In genomic region chr2:197904446-197904845, GRCh38 we compare ENCODE assay signal across 11 cellular contexts.
DNase-seq lines count a peak whose midpoint lies in the region; ATAC-seq and TF ChIP-seq lines count a peak whose summit lies in the region.
"Had no signal": no experiment of that assay in that cellular context is flagged by ENCODE, and none has a peak within 500 bp of the region (broad histone marks: within the 10 kb centered on the region; RNA-seq: fewer than 3 reads in every experiment).

No MANE protein-coding gene starts in this region.

- H3K9ac ChIP-seq in SK-N-MC (ENCODE audit: insufficient read length) (no peak overlapping the region), PC-3 (ENCODE audit: low read length) (no peak overlapping the region)

- no peak overlapping the region for H3K4me2 ChIP-seq in PC-3 (ENCODE audit: low read length)

- no peak overlapping the region for H3K27ac ChIP-seq in A673 (ENCODE audit: low read depth, low read length, poor library complexity, severe bottlenecking)
- H3K27ac ChIP-seq in SK-N-MC = peak overlapping the region; percentile 70; the same call in 1 of the 2 replicates
- no peak overlapping the region for H3K27ac ChIP-seq in PC-3 (ENCODE audit: low read length)
- H3K27ac ChIP-seq: heart left ventricle had no signal

- no peak overlapping the region for H3K27ac Mint-ChIP-seq in activated naive CD8-positive, alpha-beta T cell treated with anti-CD3 and anti-CD28 coated beads for 36 hours

- no peaks in the 10 kb centered on the region for H3K27me3 ChIP-seq in A673 (replicated peaks; ENCODE audit: insufficient read depth, low read depth, low read length, poor library complexity)
- no peaks in the 10 kb centered on the region for H3K27me3 ChIP-seq in PC-3 (ENCODE audit: low read length)

- H3K4me3 ChIP-seq in A673 (ENCODE audit: low read depth, low read length, poor library complexity, severe bottlenecking) = no peak overlapping the region
- H3K4me3 ChIP-seq in SK-N-MC = no peak overlapping the region
- no peak overlapping the region for H3K4me3 ChIP-seq in PC-3 (ENCODE audit: low read length)
- H3K4me3 ChIP-seq: heart left ventricle had no signal

- peaks cover 5% of the 10 kb centered on the region for H3K4me1 Mint-ChIP-seq in activated naive CD8-positive, alpha-beta T cell treated with anti-CD3 and anti-CD28 coated beads for 36 hours

- H3K9me2 ChIP-seq in PC-3 (replicated peaks; ENCODE audit: low read length) = no peaks in the 10 kb centered on the region

- no peaks in the 10 kb centered on the region for H3K9me3 ChIP-seq in A673 (ENCODE audit: low read depth, low read length, poor library complexity, severe bottlenecking)
- H3K9me3 ChIP-seq in SK-N-MC (ENCODE audit: low read depth, low read length) = no peaks in the 10 kb centered on the region
- no peaks in the 10 kb centered on the region for H3K9me3 ChIP-seq in PC-3 (ENCODE audit: low read length)
- H3K9me3 ChIP-seq: heart left ventricle had no signal

- H3K36me3 Mint-ChIP-seq in activated naive CD8-positive, alpha-beta T cell treated with anti-CD3 and anti-CD28 coated beads for 36 hours = peaks cover 5% of the 10 kb centered on the region

- H2AFZ ChIP-seq in PC-3 (ENCODE audit: low read length) = no peak overlapping the region

- no peaks in the 10 kb centered on the region for H3F3A ChIP-seq in PC-3 (ENCODE audit: low read length, unreplicated experiment)

- POLR2A ChIA-PET in A673 (lab: Charles Lee; ENCODE audit: low non-redundant PET) = no interaction called here
- POLR2A ChIA-PET in PC-3 (lab: Charles Lee; ENCODE audit: unreplicated experiment) = no interaction called here

- H3K79me2 ChIP-seq in PC-3 (ENCODE audit: low read length) = no peaks in the 10 kb centered on the region

- peaks cover 8% of the 10 kb centered on the region for H3K9me3 Mint-ChIP-seq in activated naive CD8-positive, alpha-beta T cell treated with anti-CD3 and anti-CD28 coated beads for 36 hours

- H3K4me3 Mint-ChIP-seq in activated naive CD8-positive, alpha-beta T cell treated with anti-CD3 and anti-CD28 coated beads for 36 hours = no peak overlapping the region

- no peaks in the 10 kb centered on the region for H4K20me1 ChIP-seq in PC-3 (ENCODE audit: low read length)

- H3K4me1 ChIP-seq in A673 (ENCODE audit: insufficient read depth, low read length, poor library complexity, severe bottlenecking) (no peaks in the 10 kb centered on the region), PC-3 (ENCODE audit: insufficient read depth, low read length) (no peaks in the 10 kb centered on the region)

- TF ChIP-seq CTCF in A673 (conservative IDR thresholded peaks at IDR 0.05; ENCODE audit: low read depth, low read length) (no peak), PC-3 (conservative IDR thresholded peaks at IDR 0.05; ENCODE audit: low read depth, low read length) (no peak), GM13976 (IDR thresholded peaks at IDR 0.05; ENCODE audit: borderline replicate concordance, control extremely low read depth, extremely low read depth, insufficient read depth, missing control alignments) (no peak)

- intact Hi-C loops in A673 (cut with micrococcal nuclease; ENCODE audit: unreplicated experiment) (no loop called here), PC-3 (cut with micrococcal nuclease) (no loop called here)

- CTCF ChIA-PET in A673 (lab: Charles Lee) = no interaction called here
- CTCF ChIA-PET in PC-3 (lab: Charles Lee) = no interaction called here

- H3K27me3 Mint-ChIP-seq in activated naive CD8-positive, alpha-beta T cell treated with anti-CD3 and anti-CD28 coated beads for 36 hours = peaks cover 42% of the 10 kb centered on the region

- H3K36me3 ChIP-seq in A673 (ENCODE audit: insufficient read depth, low read length, poor library complexity, severe bottlenecking) (no peaks in the 10 kb centered on the region), SK-N-MC (ENCODE audit: insufficient read depth, low read length) (no peaks in the 10 kb centered on the region), PC-3 (ENCODE audit: low read depth, low read length) (no peaks in the 10 kb centered on the region)
- H3K36me3 ChIP-seq: heart left ventricle had no signal

- in situ Hi-C loops in GM13976 (cut with MboI; ENCODE audit: low sequenced_read_pairs, unreplicated experiment) = no loop called here

- ATAC-seq in GM18502 (IDR thresholded peaks at IDR 0.05; ENCODE audit: poor library complexity, unreplicated experiment) = peak; percentile 59
- ATAC-seq in PC-3 = no peak
- ATAC-seq: heart left ventricle, Right ventricle myocardium inferior had no signal

- no TSS peak for BruUV-seq in A673 (replicated peaks; lab: Mats Ljungman, UMichigan)
- no TSS peak for BruUV-seq in PC-3 (replicated peaks; lab: Mats Ljungman, UMichigan)

- DNase-seq in A673 (ENCODE audit: low spot score) (peak; percentile 44), SK-N-MC (ENCODE audit: low read depth, low spot score) (peak; percentile 78), PC-3 (no peak), pons (ENCODE audit: low spot score) (no peak), GM13976 (ENCODE audit: low spot score) (no peak), T1000 (lab: John Stamatoyannopoulos, UW) (no peak)
- peak; percentile 32 for DNase-seq in activated naive CD8-positive, alpha-beta T cell treated with anti-CD3 and anti-CD28 coated beads for 36 hours
- DNase-seq: heart left ventricle, NCI-H1694 treated with DMSO at 0.1 percent for 48 hours had no signal

Comparison
In these comparisons a context has a peak if more than half of its experiments do, and no peak if none do; other contexts are left out.
1. DNase-seq: peak in A673 (single experiment), SK-N-MC (single experiment) and activated naive CD8-positive, alpha-beta T cell treated with anti-CD3 and anti-CD28 coated beads for 36 hours (single experiment); none in PC-3 (single experiment), pons (single experiment), GM13976 (single experiment) and T1000 (single experiment).